In the genomic region with DNA sequence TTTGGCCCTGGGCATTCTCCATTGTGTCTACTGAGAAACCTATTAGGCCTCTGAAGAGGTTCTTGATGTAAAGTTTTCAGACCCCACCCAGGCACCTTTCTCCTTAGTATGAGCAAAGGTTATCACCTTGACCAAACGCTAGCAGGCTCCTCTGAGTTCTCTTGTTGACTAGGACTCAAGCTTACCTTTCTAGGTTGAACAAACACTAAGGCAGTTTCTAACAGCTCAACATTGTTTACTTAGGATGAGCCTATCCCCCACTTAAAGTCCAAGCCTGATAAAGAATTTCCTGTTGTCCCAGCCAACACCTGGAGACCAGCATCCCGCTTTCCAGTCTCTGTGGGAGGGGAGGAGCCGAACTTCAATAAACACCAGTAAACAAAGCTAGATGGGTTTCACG, we compare ENCODE assay signal across 1 cellular context.
TF ChIP-seq lines count a peak whose summit lies in the region.

No MANE protein-coding gene starts in this region.

TF ChIP-seq in HepG2, 621 proteins besides CTCF, POLR2A, EP300 and RAD21 (continued from another document and continues in another):
- TF ChIP-seq RARG (CRISPR knock-in tag; IDR thresholded peaks at IDR 0.05; ENCODE audit: low read depth) (no peak), FOSL1 (CRISPR knock-in tag; IDR thresholded peaks at IDR 0.05; ENCODE audit: borderline replicate concordance) (no peak), WIZ (CRISPR knock-in tag; IDR thresholded peaks at IDR 0.05) (no peak), ZBTB20 (CRISPR knock-in tag; IDR thresholded peaks at IDR 0.05; ENCODE audit: borderline replicate concordance, low read depth) (no peak), SP5 (CRISPR knock-in tag; IDR thresholded peaks at IDR 0.05; ENCODE audit: borderline replicate concordance, low read depth) (peak; percentile 58; the same call in 1 of the 2 replicates), ZNF34 (CRISPR knock-in tag; IDR thresholded peaks at IDR 0.05; ENCODE audit: borderline replicate concordance) (no peak), SALL1 (CRISPR knock-in tag; IDR thresholded peaks at IDR 0.05) (peak; percentile 30; the same call in 1 of the 2 replicates), TRIM24 (CRISPR knock-in tag; IDR thresholded peaks at IDR 0.05) (no peak), SMAD1 (CRISPR knock-in tag; IDR thresholded peaks at IDR 0.05; ENCODE audit: borderline replicate concordance, low read depth) (no peak), ETV5 (CRISPR knock-in tag; IDR thresholded peaks at IDR 0.05; ENCODE audit: borderline replicate concordance) (peak; percentile 63; the same call in 1 of the 2 replicates), RARA (CRISPR knock-in tag; IDR thresholded peaks at IDR 0.05) (peak; percentile 85), PHF21A (CRISPR knock-in tag; IDR thresholded peaks at IDR 0.05) (peak; percentile 54; the same call in 1 of the 2 replicates), ZNF564 (CRISPR knock-in tag; IDR thresholded peaks at IDR 0.05) (no peak), HCFC1 (IDR thresholded peaks at IDR 0.05; ENCODE audit: low read depth, low read length) (no peak), NCOA2 (CRISPR knock-in tag; IDR thresholded peaks at IDR 0.05) (peak; percentile 39; the same call in 1 of the 2 replicates), ZBTB7A (CRISPR knock-in tag; IDR thresholded peaks at IDR 0.05) (no peak), ZEB1 (IDR thresholded peaks at IDR 0.05; ENCODE audit: insufficient replicate concordance, low read depth) (peak; percentile 23), ZNF432 (CRISPR knock-in tag; IDR thresholded peaks at IDR 0.05; ENCODE audit: borderline replicate concordance) (no peak), ZNF446 (CRISPR knock-in tag; IDR thresholded peaks at IDR 0.05) (no peak), NFRKB (IDR thresholded peaks at IDR 0.05) (no peak), PHF5A (CRISPR knock-in tag; IDR thresholded peaks at IDR 0.05; ENCODE audit: low read depth, unreplicated experiment) (no peak), ZNF780A (CRISPR knock-in tag; IDR thresholded peaks at IDR 0.05) (no peak), ZSCAN30 (CRISPR knock-in tag; IDR thresholded peaks at IDR 0.05) (no peak), PITX1 (CRISPR knock-in tag; IDR thresholded peaks at IDR 0.05) (peak; percentile 68), ZNF652 (CRISPR knock-in tag; IDR thresholded peaks at IDR 0.05; ENCODE audit: borderline replicate concordance, low read depth) (no peak), NR1H2 (CRISPR knock-in tag; IDR thresholded peaks at IDR 0.05; ENCODE audit: borderline replicate concordance, low read depth) (no peak), ZNF839 (CRISPR knock-in tag; IDR thresholded peaks at IDR 0.05; ENCODE audit: borderline replicate concordance) (no peak), MAFK (conservative IDR thresholded peaks at IDR 0.05 in 1 of 2, IDR thresholded peaks at IDR 0.05 in 1 of 2; ENCODE audit: low read length in 2 of 2) (no peak), ZNF605 (CRISPR knock-in tag; IDR thresholded peaks at IDR 0.05) (no peak), ZNF180 (CRISPR knock-in tag; IDR thresholded peaks at IDR 0.05; ENCODE audit: borderline replicate concordance, low read depth) (no peak)
- TF ChIP-seq, protein P1, sequence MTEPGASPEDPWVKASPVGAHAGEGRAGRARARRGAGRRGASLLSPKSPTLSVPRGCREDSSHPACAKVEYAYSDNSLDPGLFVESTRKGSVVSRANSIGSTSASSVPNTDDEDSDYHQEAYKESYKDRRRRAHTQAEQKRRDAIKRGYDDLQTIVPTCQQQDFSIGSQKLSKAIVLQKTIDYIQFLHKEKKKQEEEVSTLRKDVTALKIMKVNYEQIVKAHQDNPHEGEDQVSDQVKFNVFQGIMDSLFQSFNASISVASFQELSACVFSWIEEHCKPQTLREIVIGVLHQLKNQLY (CRISPR knock-in tag; IDR thresholded peaks at IDR 0.05) = 0 out of 2 replicates have a peak, but pooled peaks have one; percentile 22
- TF ChIP-seq, protein P2, sequence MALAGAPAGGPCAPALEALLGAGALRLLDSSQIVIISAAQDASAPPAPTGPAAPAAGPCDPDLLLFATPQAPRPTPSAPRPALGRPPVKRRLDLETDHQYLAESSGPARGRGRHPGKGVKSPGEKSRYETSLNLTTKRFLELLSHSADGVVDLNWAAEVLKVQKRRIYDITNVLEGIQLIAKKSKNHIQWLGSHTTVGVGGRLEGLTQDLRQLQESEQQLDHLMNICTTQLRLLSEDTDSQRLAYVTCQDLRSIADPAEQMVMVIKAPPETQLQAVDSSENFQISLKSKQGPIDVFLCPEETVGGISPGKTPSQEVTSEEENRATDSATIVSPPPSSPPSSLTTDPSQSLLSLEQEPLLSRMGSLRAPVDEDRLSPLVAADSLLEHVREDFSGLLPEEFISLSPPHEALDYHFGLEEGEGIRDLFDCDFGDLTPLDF (CRISPR knock-in tag; IDR thresholded peaks at IDR 0.05) = no peak
- TF ChIP-seq, protein P3, sequence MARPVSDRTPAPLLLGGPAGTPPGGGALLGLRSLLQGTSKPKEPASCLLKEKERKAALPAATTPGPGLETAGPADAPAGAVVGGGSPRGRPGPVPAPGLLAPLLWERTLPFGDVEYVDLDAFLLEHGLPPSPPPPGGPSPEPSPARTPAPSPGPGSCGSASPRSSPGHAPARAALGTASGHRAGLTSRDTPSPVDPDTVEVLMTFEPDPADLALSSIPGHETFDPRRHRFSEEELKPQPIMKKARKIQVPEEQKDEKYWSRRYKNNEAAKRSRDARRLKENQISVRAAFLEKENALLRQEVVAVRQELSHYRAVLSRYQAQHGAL (CRISPR knock-in tag; IDR thresholded peaks at IDR 0.05; ENCODE audit: not compliant biosample characterization) = no peak
- TF ChIP-seq, protein P4, sequence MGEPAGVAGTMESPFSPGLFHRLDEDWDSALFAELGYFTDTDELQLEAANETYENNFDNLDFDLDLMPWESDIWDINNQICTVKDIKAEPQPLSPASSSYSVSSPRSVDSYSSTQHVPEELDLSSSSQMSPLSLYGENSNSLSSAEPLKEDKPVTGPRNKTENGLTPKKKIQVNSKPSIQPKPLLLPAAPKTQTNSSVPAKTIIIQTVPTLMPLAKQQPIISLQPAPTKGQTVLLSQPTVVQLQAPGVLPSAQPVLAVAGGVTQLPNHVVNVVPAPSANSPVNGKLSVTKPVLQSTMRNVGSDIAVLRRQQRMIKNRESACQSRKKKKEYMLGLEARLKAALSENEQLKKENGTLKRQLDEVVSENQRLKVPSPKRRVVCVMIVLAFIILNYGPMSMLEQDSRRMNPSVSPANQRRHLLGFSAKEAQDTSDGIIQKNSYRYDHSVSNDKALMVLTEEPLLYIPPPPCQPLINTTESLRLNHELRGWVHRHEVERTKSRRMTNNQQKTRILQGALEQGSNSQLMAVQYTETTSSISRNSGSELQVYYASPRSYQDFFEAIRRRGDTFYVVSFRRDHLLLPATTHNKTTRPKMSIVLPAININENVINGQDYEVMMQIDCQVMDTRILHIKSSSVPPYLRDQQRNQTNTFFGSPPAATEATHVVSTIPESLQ (CRISPR knock-in tag; conservative IDR thresholded peaks at IDR 0.05) = no peak
- TF ChIP-seq, protein P5, sequence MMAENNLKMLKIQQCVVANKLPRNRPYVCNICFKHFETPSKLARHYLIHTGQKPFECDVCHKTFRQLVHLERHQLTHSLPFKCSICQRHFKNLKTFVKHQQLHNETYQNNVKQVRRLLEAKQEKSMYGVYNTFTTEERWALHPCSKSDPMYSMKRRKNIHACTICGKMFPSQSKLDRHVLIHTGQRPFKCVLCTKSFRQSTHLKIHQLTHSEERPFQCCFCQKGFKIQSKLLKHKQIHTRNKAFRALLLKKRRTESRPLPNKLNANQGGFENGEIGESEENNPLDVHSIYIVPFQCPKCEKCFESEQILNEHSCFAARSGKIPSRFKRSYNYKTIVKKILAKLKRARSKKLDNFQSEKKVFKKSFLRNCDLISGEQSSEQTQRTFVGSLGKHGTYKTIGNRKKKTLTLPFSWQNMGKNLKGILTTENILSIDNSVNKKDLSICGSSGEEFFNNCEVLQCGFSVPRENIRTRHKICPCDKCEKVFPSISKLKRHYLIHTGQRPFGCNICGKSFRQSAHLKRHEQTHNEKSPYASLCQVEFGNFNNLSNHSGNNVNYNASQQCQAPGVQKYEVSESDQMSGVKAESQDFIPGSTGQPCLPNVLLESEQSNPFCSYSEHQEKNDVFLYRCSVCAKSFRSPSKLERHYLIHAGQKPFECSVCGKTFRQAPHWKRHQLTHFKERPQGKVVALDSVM (CRISPR knock-in tag; IDR thresholded peaks at IDR 0.05) = no peak
- TF ChIP-seq, protein P6, sequence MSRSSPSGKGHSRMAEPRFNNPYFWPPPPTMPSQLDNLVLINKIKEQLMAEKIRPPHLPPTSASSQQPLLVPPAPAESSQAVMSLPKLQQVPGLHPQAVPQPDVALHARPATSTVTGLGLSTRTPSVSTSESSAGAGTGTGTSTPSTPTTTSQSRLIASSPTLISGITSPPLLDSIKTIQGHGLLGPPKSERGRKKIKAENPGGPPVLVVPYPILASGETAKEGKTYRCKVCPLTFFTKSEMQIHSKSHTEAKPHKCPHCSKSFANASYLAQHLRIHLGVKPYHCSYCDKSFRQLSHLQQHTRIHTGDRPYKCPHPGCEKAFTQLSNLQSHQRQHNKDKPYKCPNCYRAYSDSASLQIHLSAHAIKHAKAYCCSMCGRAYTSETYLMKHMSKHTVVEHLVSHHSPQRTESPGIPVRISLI (CRISPR knock-in tag; IDR thresholded peaks at IDR 0.05; ENCODE audit: borderline replicate concordance) = no peak
- TF ChIP-seq, protein P7, sequence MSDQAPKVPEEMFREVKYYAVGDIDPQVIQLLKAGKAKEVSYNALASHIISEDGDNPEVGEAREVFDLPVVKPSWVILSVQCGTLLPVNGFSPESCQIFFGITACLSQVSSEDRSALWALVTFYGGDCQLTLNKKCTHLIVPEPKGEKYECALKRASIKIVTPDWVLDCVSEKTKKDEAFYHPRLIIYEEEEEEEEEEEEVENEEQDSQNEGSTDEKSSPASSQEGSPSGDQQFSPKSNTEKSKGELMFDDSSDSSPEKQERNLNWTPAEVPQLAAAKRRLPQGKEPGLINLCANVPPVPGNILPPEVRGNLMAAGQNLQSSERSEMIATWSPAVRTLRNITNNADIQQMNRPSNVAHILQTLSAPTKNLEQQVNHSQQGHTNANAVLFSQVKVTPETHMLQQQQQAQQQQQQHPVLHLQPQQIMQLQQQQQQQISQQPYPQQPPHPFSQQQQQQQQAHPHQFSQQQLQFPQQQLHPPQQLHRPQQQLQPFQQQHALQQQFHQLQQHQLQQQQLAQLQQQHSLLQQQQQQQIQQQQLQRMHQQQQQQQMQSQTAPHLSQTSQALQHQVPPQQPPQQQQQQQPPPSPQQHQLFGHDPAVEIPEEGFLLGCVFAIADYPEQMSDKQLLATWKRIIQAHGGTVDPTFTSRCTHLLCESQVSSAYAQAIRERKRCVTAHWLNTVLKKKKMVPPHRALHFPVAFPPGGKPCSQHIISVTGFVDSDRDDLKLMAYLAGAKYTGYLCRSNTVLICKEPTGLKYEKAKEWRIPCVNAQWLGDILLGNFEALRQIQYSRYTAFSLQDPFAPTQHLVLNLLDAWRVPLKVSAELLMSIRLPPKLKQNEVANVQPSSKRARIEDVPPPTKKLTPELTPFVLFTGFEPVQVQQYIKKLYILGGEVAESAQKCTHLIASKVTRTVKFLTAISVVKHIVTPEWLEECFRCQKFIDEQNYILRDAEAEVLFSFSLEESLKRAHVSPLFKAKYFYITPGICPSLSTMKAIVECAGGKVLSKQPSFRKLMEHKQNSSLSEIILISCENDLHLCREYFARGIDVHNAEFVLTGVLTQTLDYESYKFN (CRISPR knock-in tag; conservative IDR thresholded peaks at IDR 0.05) = peak; percentile 61
- TF ChIP-seq, protein P8, sequence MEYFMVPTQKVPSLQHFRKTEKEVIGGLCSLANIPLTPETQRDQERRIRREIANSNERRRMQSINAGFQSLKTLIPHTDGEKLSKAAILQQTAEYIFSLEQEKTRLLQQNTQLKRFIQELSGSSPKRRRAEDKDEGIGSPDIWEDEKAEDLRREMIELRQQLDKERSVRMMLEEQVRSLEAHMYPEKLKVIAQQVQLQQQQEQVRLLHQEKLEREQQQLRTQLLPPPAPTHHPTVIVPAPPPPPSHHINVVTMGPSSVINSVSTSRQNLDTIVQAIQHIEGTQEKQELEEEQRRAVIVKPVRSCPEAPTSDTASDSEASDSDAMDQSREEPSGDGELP (IDR thresholded peaks at IDR 0.05; ENCODE audit: borderline replicate concordance, low read depth) = no peak
- TF ChIP-seq, protein P9, sequence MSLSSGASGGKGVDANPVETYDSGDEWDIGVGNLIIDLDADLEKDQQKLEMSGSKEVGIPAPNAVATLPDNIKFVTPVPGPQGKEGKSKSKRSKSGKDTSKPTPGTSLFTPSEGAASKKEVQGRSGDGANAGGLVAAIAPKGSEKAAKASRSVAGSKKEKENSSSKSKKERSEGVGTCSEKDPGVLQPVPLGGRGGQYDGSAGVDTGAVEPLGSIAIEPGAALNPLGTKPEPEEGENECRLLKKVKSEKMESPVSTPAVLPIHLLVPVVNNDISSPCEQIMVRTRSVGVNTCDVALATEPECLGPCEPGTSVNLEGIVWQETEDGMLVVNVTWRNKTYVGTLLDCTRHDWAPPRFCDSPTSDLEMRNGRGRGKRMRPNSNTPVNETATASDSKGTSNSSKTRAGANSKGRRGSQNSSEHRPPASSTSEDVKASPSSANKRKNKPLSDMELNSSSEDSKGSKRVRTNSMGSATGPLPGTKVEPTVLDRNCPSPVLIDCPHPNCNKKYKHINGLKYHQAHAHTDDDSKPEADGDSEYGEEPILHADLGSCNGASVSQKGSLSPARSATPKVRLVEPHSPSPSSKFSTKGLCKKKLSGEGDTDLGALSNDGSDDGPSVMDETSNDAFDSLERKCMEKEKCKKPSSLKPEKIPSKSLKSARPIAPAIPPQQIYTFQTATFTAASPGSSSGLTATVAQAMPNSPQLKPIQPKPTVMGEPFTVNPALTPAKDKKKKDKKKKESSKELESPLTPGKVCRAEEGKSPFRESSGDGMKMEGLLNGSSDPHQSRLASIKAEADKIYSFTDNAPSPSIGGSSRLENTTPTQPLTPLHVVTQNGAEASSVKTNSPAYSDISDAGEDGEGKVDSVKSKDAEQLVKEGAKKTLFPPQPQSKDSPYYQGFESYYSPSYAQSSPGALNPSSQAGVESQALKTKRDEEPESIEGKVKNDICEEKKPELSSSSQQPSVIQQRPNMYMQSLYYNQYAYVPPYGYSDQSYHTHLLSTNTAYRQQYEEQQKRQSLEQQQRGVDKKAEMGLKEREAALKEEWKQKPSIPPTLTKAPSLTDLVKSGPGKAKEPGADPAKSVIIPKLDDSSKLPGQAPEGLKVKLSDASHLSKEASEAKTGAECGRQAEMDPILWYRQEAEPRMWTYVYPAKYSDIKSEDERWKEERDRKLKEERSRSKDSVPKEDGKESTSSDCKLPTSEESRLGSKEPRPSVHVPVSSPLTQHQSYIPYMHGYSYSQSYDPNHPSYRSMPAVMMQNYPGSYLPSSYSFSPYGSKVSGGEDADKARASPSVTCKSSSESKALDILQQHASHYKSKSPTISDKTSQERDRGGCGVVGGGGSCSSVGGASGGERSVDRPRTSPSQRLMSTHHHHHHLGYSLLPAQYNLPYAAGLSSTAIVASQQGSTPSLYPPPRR (CRISPR knock-in tag; IDR thresholded peaks at IDR 0.05; ENCODE audit: borderline replicate concordance) = peak; percentile 56; the same call in 1 of the 2 replicates
- TF ChIP-seq, protein P10, sequence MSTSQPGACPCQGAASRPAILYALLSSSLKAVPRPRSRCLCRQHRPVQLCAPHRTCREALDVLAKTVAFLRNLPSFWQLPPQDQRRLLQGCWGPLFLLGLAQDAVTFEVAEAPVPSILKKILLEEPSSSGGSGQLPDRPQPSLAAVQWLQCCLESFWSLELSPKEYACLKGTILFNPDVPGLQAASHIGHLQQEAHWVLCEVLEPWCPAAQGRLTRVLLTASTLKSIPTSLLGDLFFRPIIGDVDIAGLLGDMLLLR (CRISPR knock-in tag; IDR thresholded peaks at IDR 0.05) = no peak
